14 cellular contexts compared by ENCODE assay signal in genomic region chr3:172213765-172214358, GRCh38.
DNase-seq lines count a peak whose midpoint lies in the region; ATAC-seq and TF ChIP-seq lines count a peak whose summit lies in the region.
"Had no signal": no experiment of that assay in that cellular context is flagged by ENCODE, and none has a peak within 500 bp of the region (broad histone marks: within the 10 kb centered on the region; RNA-seq: fewer than 3 reads in every experiment).

No MANE protein-coding gene starts in this region.

- DNase-seq in DMS153 treated with DMSO at 0.1 percent for 48 hours (lab: John Stamatoyannopoulos, UW; ENCODE audit: unreplicated experiment) (peak; percentile 91), M059J (ENCODE audit: low read depth) (peak; percentile 29), NCI-H526 (lab: John Stamatoyannopoulos, UW) (peak; percentile 31 to 37), left lung (no peak), mucosa of gallbladder (ENCODE audit: low spot score) (no peak), T-helper 9 cell (no peak), retina (no peak)
- no peak for DNase-seq in activated CD4-positive, CD25-positive, alpha-beta regulatory T cell treated with anti-CD3 and anti-CD28 coated beads, Interleukin-2, amount 50 U/mL, for 72 hours
- DNase-seq: activated CD4-positive, CD25-positive, alpha-beta regulatory T cell; amniotic stem cell; Karpas-422; NK-92 treated with Interleukin-12 subunit alpha and Interleukin-12 subunit beta, amount 100 ng/mL, for 24 hours had no signal

- TF ChIP-seq CTCF in left lung (IDR thresholded peaks at IDR 0.05): no peak

- no peak overlapping the region for H3K27ac ChIP-seq in left lung
- H3K27ac ChIP-seq: BLaER1 had no signal

- no peaks in the 10 kb centered on the region for H3K9me3 ChIP-seq in left lung
- H3K9me3 ChIP-seq: BLaER1 had no signal

- ATAC-seq in left lung: peak; percentile 23
- ATAC-seq: sciatic nerve had no signal

- peaks cover 3 to 77% of the 10 kb centered on the region in 2 donors for H3K4me1 ChIP-seq in left lung
- H3K4me1 ChIP-seq: BLaER1 had no signal

- no peak overlapping the region for H3K4me3 ChIP-seq in left lung
- H3K4me3 ChIP-seq: BLaER1 had no signal

- peaks cover 0 to 8% of the 10 kb centered on the region in 2 donors for H3K36me3 ChIP-seq in left lung

- no peaks in the 10 kb centered on the region for H3K27me3 ChIP-seq in left lung
- H3K27me3 ChIP-seq: BLaER1 had no signal

- intact Hi-C loops in left lung (cut with DNase I): no loop called here

Comparison
In these comparisons a context has a peak if more than half of its experiments do, and no peak if none do; other contexts are left out.
1. DNase-seq: peak in DMS153 treated with DMSO at 0.1 percent for 48 hours (single experiment), M059J (single experiment) and NCI-H526 (2 of 2); none in left lung (0 of 2), mucosa of gallbladder (single experiment), T-helper 9 cell (single experiment), activated CD4-positive, CD25-positive, alpha-beta regulatory T cell treated with anti-CD3 and anti-CD28 coated beads, Interleukin-2, amount 50 U/mL, for 72 hours (single experiment) and retina (single experiment).